ENCODE assay signal across 8 cellular contexts in genomic region chr5:6820851-6821479, GRCh38.
DNase-seq lines count a peak whose midpoint lies in the region; ATAC-seq and TF ChIP-seq lines count a peak whose summit lies in the region.

No MANE protein-coding gene starts in this region.

- no peaks in the 10 kb centered on the region for H3K36me3 Mint-ChIP-seq in CD4-positive, alpha-beta T cell (ENCODE audit: low read depth)

- POLR2A ChIA-PET in CD4-positive, alpha-beta T cell (lab: Charles Lee) = interaction anchor here (0.7 kb wide), 1 partner anchor 1116 kb away, joined by 3 read pairs; no protein-coding TSS in a partner anchor

- no peak overlapping the region for H3K4me3 ChIP-seq in MM.1S (ENCODE audit: low read length)
- no peak overlapping the region for H3K4me3 ChIP-seq in SJCRH30
- no peak overlapping the region for H3K4me3 ChIP-seq in right lobe of liver

- H3K36me3 ChIP-seq in MM.1S (replicated peaks; ENCODE audit: insufficient read depth, low read length) (no peaks in the 10 kb centered on the region), SJCRH30 (no peaks in the 10 kb centered on the region), right lobe of liver (no peaks in the 10 kb centered on the region)

- H2AFZ ChIP-seq in MM.1S (ENCODE audit: low read length) = peak overlapping the region; percentile 5; the same call in 1 of the 2 replicates

- H3K27me3 Mint-ChIP-seq in CD4-positive, alpha-beta T cell = peaks cover 29% of the 10 kb centered on the region

- H3K79me2 ChIP-seq in MM.1S (ENCODE audit: low read length) = no peaks in the 10 kb centered on the region

- H3K4me1 Mint-ChIP-seq in CD4-positive, alpha-beta T cell (ENCODE audit: low read depth) = no peaks in the 10 kb centered on the region

- H3K27me3 ChIP-seq in CD4-positive, alpha-beta T cell (ENCODE audit: control insufficient read depth, insufficient read depth, low read length) = peaks cover 10% of the 10 kb centered on the region
- H3K27me3 ChIP-seq in MM.1S (replicated peaks; ENCODE audit: insufficient read depth, low read length) = no peaks in the 10 kb centered on the region
- H3K27me3 ChIP-seq in SJCRH30 = no peaks in the 10 kb centered on the region
- H3K27me3 ChIP-seq in right lobe of liver = no peaks in the 10 kb centered on the region

- WGBS in right lobe of liver (ENCODE audit: insufficient coverage, low coverage, low lambda C conversion rate, missing lambda C conversion rate) = 15% methylated on average over 12 of the region's 12 CpGs

- no peak overlapping the region for H3K4me3 Mint-ChIP-seq in CD4-positive, alpha-beta T cell

- no peaks in the 10 kb centered on the region for H3K9me2 ChIP-seq in MM.1S (replicated peaks; ENCODE audit: insufficient read depth, low read length)

- 0 out of 2 replicates have a peak, but pooled peaks cover 4% of the 10 kb centered on the region for H3K4me1 ChIP-seq in MM.1S (ENCODE audit: low read length)
- H3K4me1 ChIP-seq in SJCRH30 = no peaks in the 10 kb centered on the region
- H3K4me1 ChIP-seq in right lobe of liver = no peaks in the 10 kb centered on the region

- TF ChIP-seq CTCF in CD4-positive, alpha-beta T cell (IDR thresholded peaks at IDR 0.05) = peak; percentile 48
- TF ChIP-seq CTCF in MM.1S (IDR thresholded peaks at IDR 0.05; ENCODE audit: low read length) (peak; percentile 97), right lobe of liver (IDR thresholded peaks at IDR 0.05) (peak; percentile 51 to 65 (median 58))

- no peak for TF ChIP-seq POLR2A in right lobe of liver (IDR thresholded peaks at IDR 0.05)

- intact Hi-C loops in CD4-positive, alpha-beta T cell (cut with DNase I, micrococcal nuclease) = no loop called here
- intact Hi-C loops in right lobe of liver (cut with DNase I) = no loop called here

- H3K27ac Mint-ChIP-seq in CD4-positive, alpha-beta T cell = no peak overlapping the region

- H3K27ac ChIP-seq in CD4-positive, alpha-beta T cell (ENCODE audit: low read depth, low read length) = no peak overlapping the region
- H3K27ac ChIP-seq in MM.1S (ENCODE audit: low read length) = no peak overlapping the region
- H3K27ac ChIP-seq in SJCRH30 = no peak overlapping the region
- no peak overlapping the region for H3K27ac ChIP-seq in right lobe of liver

- H3K9me3 ChIP-seq in CD4-positive, alpha-beta T cell (ENCODE audit: control insufficient read depth, low read length) = peaks cover 16% of the 10 kb centered on the region
- H3K9me3 ChIP-seq in MM.1S (replicated peaks; ENCODE audit: insufficient read depth, low read length) (no peaks in the 10 kb centered on the region), SJCRH30 (replicated peaks) (no peaks in the 10 kb centered on the region), right lobe of liver (peaks cover 0 to 4% (median 0%) of the 10 kb centered on the region in 4 donors)

- peak; percentile 70 for ATAC-seq in CD4-positive, alpha-beta T cell (ENCODE audit: poor library complexity)
- peak; percentile 83 for ATAC-seq in GM19043 (IDR thresholded peaks at IDR 0.05; ENCODE audit: low read depth, unreplicated experiment)
- peak; percentile 63 to 77 (median 76) for ATAC-seq in right lobe of liver
- ATAC-seq in HG03457 (IDR thresholded peaks at IDR 0.05; ENCODE audit: unreplicated experiment) = no peak
- ATAC-seq in HG02623 (IDR thresholded peaks at IDR 0.05; ENCODE audit: unreplicated experiment) = no peak

- DNase-seq in CD4-positive, alpha-beta T cell = peak in 7 of 10 experiments; percentile 13 to 47 (median 22)
- DNase-seq in MM.1S (peak; percentile 76), SJCRH30 (peak; percentile 9 to 44), astrocyte of the hippocampus (ENCODE audit: low read depth, low spot score) (peak; percentile 23), right lobe of liver (no peak)

- H3K9me3 Mint-ChIP-seq in CD4-positive, alpha-beta T cell = peaks cover 10% of the 10 kb centered on the region

- H3F3A ChIP-seq in MM.1S (ENCODE audit: insufficient read depth, low read length) = no peaks in the 10 kb centered on the region

- no peaks in the 10 kb centered on the region for H4K20me1 ChIP-seq in MM.1S (ENCODE audit: insufficient read depth, low read length)

- H3K4me2 ChIP-seq in MM.1S (ENCODE audit: low read depth, low read length) = peak overlapping the region; percentile 4; the same call in 1 of the 2 replicates

- no peak overlapping the region for H3K9ac ChIP-seq in MM.1S (ENCODE audit: low read length)

- CTCF ChIA-PET in CD4-positive, alpha-beta T cell (lab: Charles Lee) = interaction anchor here (1.3 kb wide), 1 partner anchor 16 kb away, joined by 3 read pairs; no protein-coding TSS in a partner anchor

Comparison
In these comparisons a context has a peak if more than half of its experiments do, and no peak if none do; other contexts are left out.
1. ATAC-seq: peak in CD4-positive, alpha-beta T cell (single experiment), GM19043 (single experiment) and right lobe of liver (4 of 4); none in HG03457 (single experiment) and HG02623 (single experiment).
2. DNase-seq: peak in CD4-positive, alpha-beta T cell (7 of 10), MM.1S (single experiment), SJCRH30 (2 of 2) and astrocyte of the hippocampus (single experiment); none in right lobe of liver (0 of 3).
3. Peak in every context shown above with its lines, with median percentiles within 50 percentile points of each other: CTCF ChIP-seq.